Comparison of ENCODE assay signal across 8 cellular contexts in genomic region chr5:159341914-159342313, GRCh38. TPM values are rescaled to one million over a fixed set of nuclear protein-coding genes. Genes with fewer than 3 reads are reported as not detected.
DNase-seq lines count a peak whose midpoint lies in the region; TF ChIP-seq lines count a peak whose summit lies in the region.

No MANE protein-coding gene starts in this region.

- no peak for TF ChIP-seq CTCF in choroid plexus epithelial cell (conservative IDR thresholded peaks at IDR 0.05; ENCODE audit: low read depth, low read length)

- H3K4me3 ChIP-seq in choroid plexus epithelial cell (ENCODE audit: low read depth, low read length), result no peak overlapping the region

- DNase-seq in Ammon's horn (ENCODE audit: low spot score), result peak; percentile 62
- DNase-seq in HT1080 (ENCODE audit: low read depth), result peak; percentile 76
- peak; percentile 66 for DNase-seq in T1000 (lab: John Stamatoyannopoulos, UW)
- peak; percentile 82 for DNase-seq in choroid plexus epithelial cell (ENCODE audit: low read depth)
- peak; percentile 85 for DNase-seq in mucosa of gallbladder (ENCODE audit: low spot score)
- DNase-seq in mesenteric fat pad (ENCODE audit: low spot score), result no peak
- DNase-seq in NCI-H526 (lab: John Stamatoyannopoulos, UW), result no peak
- DNase-seq in GM19240 (ENCODE audit: insufficient read length, low spot score), result no peak

RNA-seq across cellular contexts. Expression of gene IL12B, which starts 11.6 kb away (rescaled TPM):
- total RNA-seq in HT1080 (2014; rRNA removed; shearing (Covaris generic)), result not detected in 2 replicates
- polyA plus RNA-seq in HT1080 (2015; cell fraction: cytosol; rRNA removed), result not detected in 2 replicates
- polyA plus RNA-seq in HT1080 (2015; cell fraction: nucleus; rRNA removed), result 0.07 TPM in 1 of 2 replicates, not detected in the other
- total RNA-seq in mucosa of gallbladder, result not detected
- not detected for total RNA-seq in mesenteric fat pad

Comparison
In these comparisons a context has a peak if more than half of its experiments do, and no peak if none do; other contexts are left out.
1. DNase-seq: peak in Ammon's horn (single experiment), HT1080 (single experiment), T1000 (single experiment), choroid plexus epithelial cell (single experiment) and mucosa of gallbladder (single experiment); none in mesenteric fat pad (single experiment), NCI-H526 (0 of 2) and GM19240 (single experiment).